Comparison of ENCODE assay signal across 32 cellular contexts in genomic region chr5:109964136-109964535, GRCh38.
DNase-seq lines count a peak whose midpoint lies in the region; ATAC-seq lines count a peak whose summit lies in the region.
"Had no signal": no experiment of that assay in that cellular context is flagged by ENCODE, and none has a peak within 500 bp of the region (broad histone marks: within the 10 kb centered on the region; RNA-seq: fewer than 3 reads in every experiment).

No MANE protein-coding gene starts in this region.

- no peak overlapping the region for H4K91ac ChIP-seq in neuronal stem cell (ENCODE audit: low read depth, low read length, poor library complexity)

- no peaks in the 10 kb centered on the region for H3K27me3 ChIP-seq in neuronal stem cell (ENCODE audit: control insufficient read depth in 3 of 3, insufficient read depth in 3 of 3, low read depth in 1 of 3, low read length in 3 of 3)
- H3K27me3 ChIP-seq: ascending aorta, gastroesophageal sphincter, sigmoid colon had no signal

- H3K14ac ChIP-seq in neuronal stem cell (ENCODE audit: low read length) = no peak overlapping the region

- no peaks in the 10 kb centered on the region for H3K36me3 ChIP-seq in neuronal stem cell (replicated peaks in 1 of 2; ENCODE audit: control insufficient read depth in 2 of 2, insufficient read depth in 2 of 2, low read length in 2 of 2)
- H3K36me3 ChIP-seq: ascending aorta, gastroesophageal sphincter, left ventricle myocardium inferior, prostate gland, sigmoid colon, thoracic aorta had no signal

- H3K4me1 ChIP-seq in neuronal stem cell (ENCODE audit: control insufficient read depth in 2 of 2, insufficient read depth in 1 of 2, low read depth in 1 of 2, low read length in 2 of 2) = no peaks in the 10 kb centered on the region
- H3K4me1 ChIP-seq: ascending aorta, gastroesophageal sphincter, left ventricle myocardium inferior, prostate gland, sigmoid colon had no signal

- no peak for DNase-seq in activated CD4-positive, CD25-positive, alpha-beta regulatory T cell (lab: John Stamatoyannopoulos, UW)
- DNase-seq in M059J (ENCODE audit: low read depth) (peak; percentile 6), amniotic epithelial cell (ENCODE audit: low read depth) (peak; percentile 18), neuronal stem cell (ENCODE audit: low spot score) (no peak), C1 segment of cervical spinal cord (lab: John Stamatoyannopoulos, UW) (no peak)
- DNase-seq: 8988T; activated CD4-positive, alpha-beta T cell treated with anti-CD3 and anti-CD28 coated beads for 48 hours; CD8-positive, alpha-beta T cell; central memory CD4-positive, alpha-beta T cell; dermis blood vessel endothelial cell; DMS153; H9; hippocampal formation; KBM-7; left ventricle myocardium inferior; naive B cell; NCI-H1436; NCI-H345; NCI-H774; nucleus accumbens; sigmoid colon; stimulated activated CD4-positive, alpha-beta T cell treated with anti-CD3 and anti-CD28 coated beads, Interleukin-4, amount 100 ng/mL, for 4 hours; stimulated activated naive CD4-positive, alpha-beta T cell treated with Interleukin-2 at 50 U/mL for 16 hours had no signal

- no peak overlapping the region for H4K8ac ChIP-seq in neuronal stem cell (ENCODE audit: low read depth, low read length)

- no peak overlapping the region for H3K23ac ChIP-seq in neuronal stem cell (ENCODE audit: low read depth, low read length, poor library complexity)

- H2BK12ac ChIP-seq in neuronal stem cell (ENCODE audit: low read length) = no peak overlapping the region

- H3K9ac ChIP-seq in neuronal stem cell (ENCODE audit: low read depth, low read length, poor library complexity) = no peak overlapping the region

- H3K27ac ChIP-seq in neuronal stem cell (replicated peaks; ENCODE audit: low read length) = no peak overlapping the region
- H3K27ac ChIP-seq: ascending aorta, gastroesophageal sphincter, left ventricle myocardium inferior, prostate gland, sigmoid colon, thoracic aorta had no signal

- H3K9me3 ChIP-seq in neuronal stem cell (replicated peaks in 1 of 2; ENCODE audit: control insufficient read depth in 2 of 2, insufficient read depth in 1 of 2, low read depth in 1 of 2, low read length in 2 of 2) = no peaks in the 10 kb centered on the region
- H3K9me3 ChIP-seq: ascending aorta, gastroesophageal sphincter, left ventricle myocardium inferior, prostate gland, sigmoid colon, thoracic aorta had no signal

- H2BK5ac ChIP-seq in neuronal stem cell (ENCODE audit: low read length) = no peak overlapping the region

- no CpG with 5 or more reads among the region's 3 CpGs for WGBS in neuronal stem cell (ENCODE audit: extremely low coverage in 2 of 2, insufficient read length in 2 of 2, insufficient replicate concordance in 1 of 2), 2 donors

- no peak overlapping the region for H3K4me2 ChIP-seq in neuronal stem cell (ENCODE audit: insufficient read depth, low read length, poor library complexity, severe bottlenecking)

- peak overlapping the region; percentile 11 for H2AFZ ChIP-seq in neuronal stem cell (ENCODE audit: low read length)

- H2BK120ac ChIP-seq in neuronal stem cell (ENCODE audit: low read depth, low read length) = no peak overlapping the region

- H2BK15ac ChIP-seq in neuronal stem cell (ENCODE audit: low read length) = no peak overlapping the region

- ATAC-seq in activated CD4-positive, CD25-positive, alpha-beta regulatory T cell treated with anti-CD3 and anti-CD28 coated beads, Interleukin-2, amount 50 U/mL, for 24 hours = peak; percentile 50 to 70
- ATAC-seq in HG03442 (IDR thresholded peaks at IDR 0.05; ENCODE audit: unreplicated experiment) (no peak), HG02642 (IDR thresholded peaks at IDR 0.05; ENCODE audit: poor library complexity, unreplicated experiment) (no peak)
- ATAC-seq: activated naive CD4-positive, alpha-beta T cell treated with anti-CD3 and anti-CD28 coated beads, Interleukin-2, amount 50 U/mL, for 72 hours; CD8-positive, alpha-beta T cell; gastroesophageal sphincter; Right ventricle myocardium inferior had no signal

- H3K18ac ChIP-seq in neuronal stem cell (ENCODE audit: low read length) = no peak overlapping the region

- H3K4ac ChIP-seq in neuronal stem cell (ENCODE audit: low read length) = no peak overlapping the region

- H2AK5ac ChIP-seq in neuronal stem cell (ENCODE audit: low read depth, low read length) = no peak overlapping the region

- no peak overlapping the region for H3K4me3 ChIP-seq in neuronal stem cell (ENCODE audit: low read length in 2 of 2)
- H3K4me3 ChIP-seq: ascending aorta, gastroesophageal sphincter, left ventricle myocardium inferior, prostate gland, sigmoid colon, thoracic aorta had no signal

- H3K79me1 ChIP-seq in neuronal stem cell (ENCODE audit: low read depth, low read length) = no peaks in the 10 kb centered on the region

Comparison
In these comparisons a context has a peak if more than half of its experiments do, and no peak if none do; other contexts are left out.
1. ATAC-seq: peak in activated CD4-positive, CD25-positive, alpha-beta regulatory T cell treated with anti-CD3 and anti-CD28 coated beads, Interleukin-2, amount 50 U/mL, for 24 hours (2 of 2); none in HG03442 (single experiment) and HG02642 (single experiment).
2. DNase-seq: peak in M059J (single experiment) and amniotic epithelial cell (single experiment); none in activated CD4-positive, CD25-positive, alpha-beta regulatory T cell (0 of 4), neuronal stem cell (single experiment) and C1 segment of cervical spinal cord (0 of 14).